ENCODE assay signal across 35 cellular contexts in genomic region chr1:96991261-96991660, GRCh38.
DNase-seq lines count a peak whose midpoint lies in the region; ATAC-seq, FAIRE-seq and TF ChIP-seq lines count a peak whose summit lies in the region.
"Had no signal": no experiment of that assay in that cellular context is flagged by ENCODE, and none has a peak within 500 bp of the region (broad histone marks: within the 10 kb centered on the region; RNA-seq: fewer than 3 reads in every experiment).

No MANE protein-coding gene starts in this region.

- intact Hi-C loops in HepG2 (cut with micrococcal nuclease; ENCODE audit: unreplicated experiment) (no loop called here), right lobe of liver (cut with DNase I) (no loop called here)

- no peak overlapping the region for H3K4me3 ChIP-seq in SK-N-SH (ENCODE audit: low read depth in 2 of 2, low read length in 1 of 2)
- no peak overlapping the region for H3K4me3 ChIP-seq in HepG2 (replicated peaks in 1 of 3; ENCODE audit: insufficient read depth in 1 of 3, low read depth in 2 of 3, low read length in 3 of 3)
- H3K4me3 ChIP-seq in liver (ENCODE audit: low read depth in 1 of 3, low read length in 3 of 3) = no peak overlapping the region
- H3K4me3 ChIP-seq in right lobe of liver = no peak overlapping the region
- H3K4me3 ChIP-seq: A549; BLaER1; BLaER1 treated with 17β-estradiol and CSF1 and Interleukin-3, amounts not matched to agents 10 nM and 100 nM had no signal

- H3K4me2 ChIP-seq in SK-N-SH (no peak overlapping the region), HepG2 (ENCODE audit: low read depth, low read length) (no peak overlapping the region)
- H3K4me2 ChIP-seq: A549; BLaER1; BLaER1 treated with 17β-estradiol and CSF1 and Interleukin-3, amounts not matched to agents 10 nM and 100 nM had no signal

- TF ChIP-seq EP300 in SK-N-SH (IDR thresholded peaks at IDR 0.05; ENCODE audit: borderline replicate concordance in 1 of 2, low read depth in 1 of 2, low read length in 1 of 2) (no peak), HepG2 (IDR thresholded peaks at IDR 0.05; ENCODE audit: low read depth in 2 of 2, low read length in 2 of 2) (no peak), HepG2 (CRISPR knock-in tag; IDR thresholded peaks at IDR 0.05; ENCODE audit: borderline replicate concordance) (no peak)

- no peak for TF ChIP-seq CTCF in SK-N-SH (IDR thresholded peaks at IDR 0.05)
- no peak for TF ChIP-seq CTCF in HepG2 (CRISPR knock-in tag; IDR thresholded peaks at IDR 0.05)
- no peak for TF ChIP-seq CTCF in liver (IDR thresholded peaks at IDR 0.05; ENCODE audit: low read depth, low read length, missing input control)
- TF ChIP-seq CTCF in right lobe of liver (IDR thresholded peaks at IDR 0.05) = no peak

- H3K79me2 ChIP-seq in SK-N-SH (ENCODE audit: insufficient read depth) (no peaks in the 10 kb centered on the region), HepG2 (ENCODE audit: insufficient read depth, low read length) (no peaks in the 10 kb centered on the region)

- H3K9me3 ChIP-seq in SK-N-SH = no peaks in the 10 kb centered on the region
- no peaks in the 10 kb centered on the region for H3K9me3 ChIP-seq in HepG2 (ENCODE audit: low read length)
- H3K9me3 ChIP-seq in liver (ENCODE audit: control insufficient read depth in 4 of 4, low read length in 3 of 4) = no peaks in the 10 kb centered on the region
- no peaks in the 10 kb centered on the region for H3K9me3 ChIP-seq in right lobe of liver
- H3K9me3 ChIP-seq: A549; BE2C; BLaER1; BLaER1 treated with 17β-estradiol and CSF1 and Interleukin-3, amounts not matched to agents 10 nM and 100 nM; Caco-2 had no signal

- in situ Hi-C loops in HepG2 (cut with HindIII; ENCODE audit: extremely low pct_ligation_motif_present, low pct_unique_long_range_greater_than_20kb) = no loop called here

- H3K9ac ChIP-seq in SK-N-SH (no peak overlapping the region), HepG2 (ENCODE audit: insufficient read depth, low read depth, low read length) (no peak overlapping the region), liver (ENCODE audit: low read depth in 1 of 2, low read length in 2 of 2) (no peak overlapping the region)
- H3K9ac ChIP-seq: BLaER1; BLaER1 treated with 17β-estradiol and CSF1 and Interleukin-3, amounts not matched to agents 10 nM and 100 nM had no signal

- CTCF ChIA-PET in SK-N-SH (lab: Yijun Ruan, JAX) = no interaction called here
- CTCF ChIA-PET in HepG2 (lab: Yijun Ruan, JAX; ENCODE audit: low intra/inter-chr PET ratio, low total read pairs) = no interaction called here

- 0 out of 2 replicates have a peak overlapping the region, but pooled peaks have one; percentile 3 for H2AFZ ChIP-seq in SK-N-SH (ENCODE audit: low read depth)
- no peak overlapping the region for H2AFZ ChIP-seq in HepG2 (ENCODE audit: low read length)

- H3K36me3 ChIP-seq in SK-N-SH (replicated peaks in 1 of 2; ENCODE audit: control insufficient read depth in 1 of 2, insufficient read depth in 2 of 2, low read length in 1 of 2) (no peaks in the 10 kb centered on the region), HepG2 (replicated peaks in 1 of 2; ENCODE audit: control insufficient read depth in 1 of 2, insufficient read depth in 2 of 2, low read length in 2 of 2) (no peaks in the 10 kb centered on the region), liver (ENCODE audit: control insufficient read depth in 4 of 4, insufficient read depth in 3 of 4, low read depth in 1 of 4, low read length in 3 of 4) (no peaks in the 10 kb centered on the region), right lobe of liver (no peaks in the 10 kb centered on the region)
- H3K36me3 ChIP-seq: BE2C; BLaER1; BLaER1 treated with 17β-estradiol and CSF1 and Interleukin-3, amounts not matched to agents 10 nM and 100 nM had no signal

- TF ChIP-seq POLR2A in HepG2 (IDR thresholded peaks at IDR 0.05; ENCODE audit: insufficient read depth in 1 of 2, low read depth in 2 of 2, low read length in 2 of 2) (no peak), right lobe of liver (IDR thresholded peaks at IDR 0.05) (no peak)

- ATAC-seq in SK-N-SH treated with all-trans-retinoic acid at 6 μM for 48 hours = no peak
- ATAC-seq in HepG2 = no peak
- ATAC-seq in right lobe of liver = peak; percentile 45 to 78 (median 57)
- no peak for ATAC-seq in HG03280 (IDR thresholded peaks at IDR 0.05; ENCODE audit: unreplicated experiment)
- ATAC-seq: A549; CD8-positive, alpha-beta T cell had no signal

- DNase-seq in SK-N-SH (no peak), HepG2 (ENCODE audit: low spot score) (no peak), right lobe of liver (no peak), SW480 (ENCODE audit: low spot score) (no peak), NCI-H82 treated with DMSO at 0.1 percent for 48 hours (lab: John Stamatoyannopoulos, UW; ENCODE audit: unreplicated experiment) (no peak)
- DNase-seq: 8988T; ACHN; AML-193; BE2C; C1 segment of cervical spinal cord; Caco-2; Calu3; CD4-positive, alpha-beta memory T cell; CD4-positive, alpha-beta T cell; CD4-positive, CD25-positive, alpha-beta regulatory T cell; CD8-positive, alpha-beta memory T cell; CD8-positive, alpha-beta T cell; COR-L47; DMS 273 treated with DMSO at 0.1 percent for 48 hours; DMS153; DMS53; DMS79; DMS79 treated with DMSO at 0.1 percent for 48 hours; DND-41; EL had no signal

- TF ChIP-seq RAD21 in SK-N-SH (IDR thresholded peaks at IDR 0.05; ENCODE audit: low read length) (no peak), HepG2 (CRISPR knock-in tag; IDR thresholded peaks at IDR 0.05) (no peak), liver (IDR thresholded peaks at IDR 0.05) (no peak)

- H3K27me3 ChIP-seq in SK-N-SH (ENCODE audit: insufficient read depth) (no peaks in the 10 kb centered on the region), HepG2 (ENCODE audit: control insufficient read depth in 1 of 2, insufficient read depth in 2 of 2, low read length in 2 of 2) (no peaks in the 10 kb centered on the region), liver (ENCODE audit: control insufficient read depth in 4 of 4, insufficient read depth in 4 of 4, low read length in 3 of 4) (no peaks in the 10 kb centered on the region), right lobe of liver (no peaks in the 10 kb centered on the region)
- H3K27me3 ChIP-seq: BE2C; BLaER1; BLaER1 treated with 17β-estradiol and CSF1 and Interleukin-3, amounts not matched to agents 10 nM and 100 nM had no signal

- H4K20me1 ChIP-seq in SK-N-SH (ENCODE audit: insufficient read depth) (no peaks in the 10 kb centered on the region), HepG2 (ENCODE audit: insufficient read depth, low read length) (no peaks in the 10 kb centered on the region)
- H4K20me1 ChIP-seq: BLaER1; BLaER1 treated with 17β-estradiol and CSF1 and Interleukin-3, amounts not matched to agents 10 nM and 100 nM had no signal

- H3K4me1 ChIP-seq in SK-N-SH (ENCODE audit: control insufficient read depth in 1 of 2, insufficient read depth in 2 of 2, low read depth in 1 of 2, low read length in 1 of 2) (peaks cover 0 to 6% of the 10 kb centered on the region in 2 experiments; a peak in 2 of 4 replicates), HepG2 (ENCODE audit: insufficient read depth, low read length) (no peaks in the 10 kb centered on the region), liver (ENCODE audit: control insufficient read depth in 4 of 4, insufficient read depth in 4 of 4, low read length in 3 of 4) (no peaks in the 10 kb centered on the region), right lobe of liver (peaks cover 0 to 9% (median 0%) of the 10 kb centered on the region in 4 donors)
- H3K4me1 ChIP-seq: A549; BLaER1; BLaER1 treated with 17β-estradiol and CSF1 and Interleukin-3, amounts not matched to agents 10 nM and 100 nM; Caco-2 had no signal

- H3K27ac ChIP-seq in SK-N-SH (ENCODE audit: low read depth in 2 of 2, low read length in 1 of 2) (no peak overlapping the region), HepG2 (ENCODE audit: extremely low read length, insufficient read depth, low read length) (no peak overlapping the region), liver (ENCODE audit: low read depth in 1 of 2, low read length in 2 of 2) (no peak overlapping the region), right lobe of liver (no peak overlapping the region)
- H3K27ac ChIP-seq: 22Rv1; A549; BLaER1; BLaER1 treated with 17β-estradiol and CSF1 and Interleukin-3, amounts not matched to agents 10 nM and 100 nM; C4-2B had no signal

- POLR2A ChIA-PET in SK-N-SH (lab: Yijun Ruan, JAX) (no interaction called here), HepG2 (lab: Yijun Ruan, JAX) (no interaction called here)

- no TSS peak for BruUV-seq in HepG2 (replicated peaks; lab: Mats Ljungman, UMichigan)

- H3K9me2 ChIP-seq in SK-N-SH = no peaks in the 10 kb centered on the region

- FAIRE-seq in HepG2 (lab: Jason Lieb, UNC) = no peak
- FAIRE-seq: A204.1, A549, D721Med had no signal

- WGBS in SK-N-SH (ENCODE audit: low lambda C conversion rate) = 82% methylated on average over 1 of the region's 1 CpG
- 3% methylated on average over 1 of the region's 1 CpG for WGBS in HepG2 (ENCODE audit: low lambda C conversion rate)
- WGBS in liver = 41% methylated on average over 1 of the region's 1 CpG
- 32% methylated on average over 1 of the region's 1 CpG for WGBS in right lobe of liver (ENCODE audit: insufficient coverage, low coverage, low lambda C conversion rate, missing lambda C conversion rate)

- no peaks in the 10 kb centered on the region for H3F3A ChIP-seq in SK-N-SH (replicated peaks; ENCODE audit: insufficient read depth)

TF ChIP-seq in SK-N-SH, 30 proteins besides CTCF, POLR2A, EP300 and RAD21:
- TF ChIP-seq EZH2phosphoT487 (IDR thresholded peaks at IDR 0.05; ENCODE audit: borderline replicate concordance, low read depth) (no peak), GATA2 (CRISPR knock-in tag; IDR thresholded peaks at IDR 0.05) (no peak), TAF1 (IDR thresholded peaks at IDR 0.05; ENCODE audit: borderline replicate concordance, low read depth, low read length) (no peak), SMC3 (IDR thresholded peaks at IDR 0.05; ENCODE audit: low read depth, low read length) (no peak)

TF ChIP-seq in SK-N-SH treated with all-trans-retinoic acid at 6 μM for 48 hours, 23 proteins besides CTCF, POLR2A, EP300 and RAD21:
- no peak for TF ChIP-seq RARB (CRISPR knock-in tag; IDR thresholded peaks at IDR 0.05)
- no peak for TF ChIP-seq PPARA (CRISPR knock-in tag; IDR thresholded peaks at IDR 0.05; ENCODE audit: borderline replicate concordance)

TF ChIP-seq in liver, 16 proteins besides CTCF, POLR2A, EP300 and RAD21 (continues in another document):
- TF ChIP-seq GABPA (IDR thresholded peaks at IDR 0.05 in 1 of 2, conservative IDR thresholded peaks at IDR 0.05 in 1 of 2) (no peak), MAX (IDR thresholded peaks at IDR 0.05) (no peak), HNF4G (IDR thresholded peaks at IDR 0.05) (no peak), TAF1 (conservative IDR thresholded peaks at IDR 0.05) (no peak), FOXA2 (IDR thresholded peaks at IDR 0.05) (peak; percentile 62)

Comparison
In these comparisons a context has a peak if more than half of its experiments do, and no peak if none do; other contexts are left out.
1. ATAC-seq: peak in right lobe of liver (4 of 4); none in SK-N-SH treated with all-trans-retinoic acid at 6 μM for 48 hours (single experiment), HepG2 (single experiment) and HG03280 (single experiment).